In the genomic region with DNA sequence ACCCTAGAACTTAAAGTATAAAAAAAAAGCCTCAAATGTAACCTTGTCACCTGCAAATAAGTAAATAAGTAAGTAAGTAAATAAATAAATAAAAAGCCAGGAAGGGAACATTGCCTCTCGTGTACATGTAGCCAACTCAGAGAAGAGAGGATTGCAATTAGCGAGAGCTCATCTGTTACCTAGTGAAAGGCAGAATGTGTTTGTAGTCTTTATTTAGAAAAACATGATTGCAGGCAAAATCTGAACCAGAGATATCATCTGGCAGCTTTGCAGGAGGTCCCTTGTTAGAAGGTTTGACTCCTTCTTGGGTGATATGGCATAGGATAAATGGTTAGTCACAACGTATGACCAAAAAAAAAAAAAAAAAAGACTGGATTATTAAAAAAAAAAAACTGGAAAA, we compare ENCODE assay signal across 27 cellular contexts.
"Had no signal": no experiment of that assay in that cellular context is flagged by ENCODE, and none has a peak within 500 bp of the region (broad histone marks: within the 10 kb centered on the region; RNA-seq: fewer than 3 reads in every experiment).

No MANE protein-coding gene starts in this region.

- H3K4me3 ChIP-seq: ascending aorta, cardiac muscle cell, colonic mucosa had no signal

- H3K27ac ChIP-seq: ascending aorta, cardiac muscle cell, colonic mucosa, VCaP had no signal

- H3K4me1 ChIP-seq: ascending aorta, colonic mucosa had no signal

- H3K9me3 ChIP-seq: ascending aorta, colonic mucosa had no signal

- DNase-seq: activated B cell treated with CpG ODN at 0.5 μM for 24 hours; activated CD4-positive, alpha-beta memory T cell treated with anti-CD3 and anti-CD28 coated beads, Interleukin-2, amount 10 ng/mL, durations not matched to agents 7 days and 5 days; activated CD4-positive, alpha-beta T cell treated with anti-CD3 and anti-CD28 coated beads for 1 hour; activated CD4-positive, alpha-beta T cell treated with anti-CD3 and anti-CD28 coated beads for 36 hours; activated CD4-positive, alpha-beta T cell treated with anti-CD3 and anti-CD28 coated beads for 48 hours; activated CD4-positive, alpha-beta T cell treated with anti-CD3 and anti-CD28 coated beads, Interleukin-2, amount 10 ng/mL, durations not matched to agents 7 days and 5 days; activated CD4-positive, alpha-beta T cell treated with anti-CD3 and anti-CD28 coated beads, Interleukin-2, amount 50 U/mL, for 48 hours; activated CD8-positive, alpha-beta memory T cell treated with anti-CD3 and anti-CD28 coated beads for 24 hours; activated CD8-positive, alpha-beta memory T cell treated with anti-CD3 and anti-CD28 coated beads, Interleukin-2, amount 10 ng/mL, durations not matched to agents 7 days and 5 days; activated CD8-positive, alpha-beta memory T cell treated with anti-CD3 and anti-CD28 coated beads, Interleukin-2, amount 50 U/mL, for 48 hours; activated CD8-positive, alpha-beta T cell treated with anti-CD3 and anti-CD28 coated beads, Interleukin-2, amount 10 ng/mL, durations not matched to agents 7 days and 5 days; activated effector memory CD4-positive, alpha-beta T cell treated with Interleukin-2 at 50 U/mL for 16 hours; activated gamma-delta T cell; activated naive CD4-positive, alpha-beta T cell treated with anti-CD3 and anti-CD28 coated beads, Interleukin-2, amount 10 ng/mL, durations not matched to agents 7 days and 5 days; activated naive CD4-positive, alpha-beta T cell treated with Interleukin-2 at 50 U/mL for 16 hours; activated naive CD8-positive, alpha-beta T cell treated with anti-CD3 and anti-CD28 coated beads, Interleukin-2, amount 10 ng/mL, durations not matched to agents 7 days and 5 days; activated naive CD8-positive, alpha-beta T cell treated with anti-CD3 and anti-CD28 coated beads, Interleukin-2, amount 50 U/mL, for 24 hours; activated T-cell treated with anti-CD3 and anti-CD28 coated beads, Interleukin-2, amount 50 U/mL, for 24 hours; activated T-cell treated with anti-CD3 and anti-CD28 coated beads, Interleukin-2, amount 50 U/mL, for 48 hours; amygdala; anterior cingulate cortex; colonic mucosa; T-helper 2 cell; T-helper 9 cell had no signal

- H3K36me3 ChIP-seq: ascending aorta, cardiac muscle cell, colonic mucosa had no signal

- H3K27me3 ChIP-seq: ascending aorta, cardiac muscle cell, colonic mucosa had no signal
